In genomic region chr3:111850481-111850880, GRCh38 we compare ENCODE assay signal across 23 cellular contexts. TPM values are rescaled to one million over a fixed set of nuclear protein-coding genes. Genes with fewer than 3 reads are reported as not detected.
A peak's percentile ranks its signal among the peaks of the same experiment; 100 is the strongest.
DNase-seq lines count a peak whose midpoint lies in the region; TF ChIP-seq lines count a peak whose summit lies in the region.
"Had no signal": no experiment of that assay in that cellular context is flagged by ENCODE, and none has a peak within 500 bp of the region (broad histone marks: within the 10 kb centered on the region; RNA-seq: fewer than 3 reads in every experiment).

No MANE protein-coding gene starts in this region.

- peaks cover 19% of the 10 kb centered on the region for H3K27me3 Mint-ChIP-seq in activated T-helper 1 cell treated with anti-CD3 and anti-CD28 coated beads, Interleukin-12 subunit alpha, Interleukin-12 subunit beta, Interleukin-2, Interleukin-4 antibody, amounts not matched to agents 30 ng/mL and 10 ng/mL and 1 ng/mL, durations not matched to agents 14 hours and 24 hours and 36 hours (ENCODE audit: insufficient read depth)

- no peaks in the 10 kb centered on the region for H3K36me3 Mint-ChIP-seq in activated T-helper 1 cell treated with anti-CD3 and anti-CD28 coated beads, Interleukin-12 subunit alpha, Interleukin-12 subunit beta, Interleukin-2, Interleukin-4 antibody, amounts not matched to agents 30 ng/mL and 10 ng/mL and 1 ng/mL, durations not matched to agents 14 hours and 24 hours and 36 hours (ENCODE audit: low read depth)
- H3K36me3 Mint-ChIP-seq: neural progenitor cell had no signal

- intact Hi-C loops in activated T-helper 1 cell treated with anti-CD3 and anti-CD28 coated beads, Interleukin-12 subunit alpha, Interleukin-12 subunit beta, Interleukin-2, Interleukin-4 antibody, amounts not matched to agents 30 ng/mL and 10 ng/mL and 1 ng/mL, durations not matched to agents 14 hours and 24 hours and 36 hours (cut with micrococcal nuclease), result no loop called here

- H3K27ac Mint-ChIP-seq in activated T-helper 1 cell treated with anti-CD3 and anti-CD28 coated beads, Interleukin-12 subunit alpha, Interleukin-12 subunit beta, Interleukin-2, Interleukin-4 antibody, amounts not matched to agents 30 ng/mL and 10 ng/mL and 1 ng/mL, durations not matched to agents 14 hours and 24 hours and 36 hours, result no peak overlapping the region
- H3K27ac Mint-ChIP-seq: activated CD4-positive, alpha-beta T cell treated with anti-CD3 and anti-CD28 coated beads, Interleukin-2, amount 10 ng/mL, durations not matched to agents 24 days and 14 days; neural progenitor cell had no signal

- no peaks in the 10 kb centered on the region for H3K9me3 ChIP-seq in smooth muscle cell (replicated peaks; ENCODE audit: low read depth)
- H3K9me3 ChIP-seq: left ventricle myocardium inferior, mucosa of descending colon had no signal

- no peak overlapping the region for H3K4me3 Mint-ChIP-seq in activated T-helper 1 cell treated with anti-CD3 and anti-CD28 coated beads, Interleukin-12 subunit alpha, Interleukin-12 subunit beta, Interleukin-2, Interleukin-4 antibody, amounts not matched to agents 30 ng/mL and 10 ng/mL and 1 ng/mL, durations not matched to agents 14 hours and 24 hours and 36 hours
- H3K4me3 Mint-ChIP-seq: activated CD4-positive, alpha-beta T cell treated with anti-CD3 and anti-CD28 coated beads, Interleukin-2, amount 10 ng/mL, durations not matched to agents 24 days and 14 days; neural progenitor cell had no signal

- peaks cover 8% of the 10 kb centered on the region for H3K4me1 Mint-ChIP-seq in activated T-helper 1 cell treated with anti-CD3 and anti-CD28 coated beads, Interleukin-12 subunit alpha, Interleukin-12 subunit beta, Interleukin-2, Interleukin-4 antibody, amounts not matched to agents 30 ng/mL and 10 ng/mL and 1 ng/mL, durations not matched to agents 14 hours and 24 hours and 36 hours (ENCODE audit: low read depth)

- WGBS in smooth muscle cell (ENCODE audit: low lambda C conversion rate), result 74% methylated on average over 1 of the region's 1 CpG

- H3K27me3 ChIP-seq in smooth muscle cell (ENCODE audit: low read depth), result no peaks in the 10 kb centered on the region

- TF ChIP-seq CTCF in smooth muscle cell (IDR thresholded peaks at IDR 0.05; ENCODE audit: borderline replicate concordance, insufficient read depth, poor library complexity, severe bottlenecking), result no peak

- no peak overlapping the region for H2AFZ ChIP-seq in smooth muscle cell (ENCODE audit: low read depth)
- H2AFZ ChIP-seq: neural progenitor cell had no signal

- H3K4me3 ChIP-seq in smooth muscle cell, result no peak overlapping the region
- H3K4me3 ChIP-seq: left ventricle myocardium inferior, mucosa of descending colon, neural progenitor cell had no signal

- H3K79me2 ChIP-seq in smooth muscle cell (ENCODE audit: low read depth), result no peaks in the 10 kb centered on the region

- H3K9ac ChIP-seq in smooth muscle cell (ENCODE audit: low read depth), result no peak overlapping the region
- H3K9ac ChIP-seq: neural progenitor cell had no signal

- H3K27ac ChIP-seq in smooth muscle cell (ENCODE audit: low read depth), result peak overlapping the region; percentile 82
- H3K27ac ChIP-seq: 22Rv1, C4-2B, HL-60, neural progenitor cell had no signal

- peaks cover 18% of the 10 kb centered on the region for H3F3A ChIP-seq in smooth muscle cell (ENCODE audit: low read depth)

- no peaks in the 10 kb centered on the region for H4K20me1 ChIP-seq in smooth muscle cell (ENCODE audit: low read depth)

- H3K36me3 ChIP-seq in smooth muscle cell (ENCODE audit: low read depth), result no peaks in the 10 kb centered on the region
- H3K36me3 ChIP-seq: left ventricle myocardium inferior, neural progenitor cell had no signal

- no peak overlapping the region for H3K4me2 ChIP-seq in smooth muscle cell
- H3K4me2 ChIP-seq: neural progenitor cell had no signal

- H3K9me3 Mint-ChIP-seq in activated T-helper 1 cell treated with anti-CD3 and anti-CD28 coated beads, Interleukin-12 subunit alpha, Interleukin-12 subunit beta, Interleukin-2, Interleukin-4 antibody, amounts not matched to agents 30 ng/mL and 10 ng/mL and 1 ng/mL, durations not matched to agents 14 hours and 24 hours and 36 hours, result no peaks in the 10 kb centered on the region
- H3K9me3 Mint-ChIP-seq: activated CD4-positive, alpha-beta T cell treated with anti-CD3 and anti-CD28 coated beads, Interleukin-2, amount 10 ng/mL, durations not matched to agents 24 days and 14 days; neural progenitor cell had no signal

- peaks cover 16% of the 10 kb centered on the region for H3K4me1 ChIP-seq in smooth muscle cell (ENCODE audit: low read depth)
- H3K4me1 ChIP-seq: neural progenitor cell had no signal

- peak; percentile 35 for DNase-seq in DMS 273 (lab: John Stamatoyannopoulos, UW; ENCODE audit: unreplicated experiment)
- DNase-seq in DMS 273 treated with DMSO at 0.1 percent for 48 hours (lab: John Stamatoyannopoulos, UW), result no peak
- peak; percentile 27 for DNase-seq in amniotic epithelial cell (ENCODE audit: low read depth)
- peak; percentile 89 for DNase-seq in fibroblast of peridontal ligament (ENCODE audit: extremely low read depth)
- DNase-seq in smooth muscle cell (lab: John Stamatoyannopoulos, UW; ENCODE audit: unreplicated experiment), result no peak
- DNase-seq in activated T-helper 1 cell treated with anti-CD3 and anti-CD28 coated beads, Interleukin-12 subunit alpha, Interleukin-12 subunit beta, Interleukin-2, Interleukin-4 antibody, amounts not matched to agents 30 ng/mL and 10 ng/mL and 1 ng/mL, durations not matched to agents 14 hours and 24 hours and 36 hours (ENCODE audit: low spot score), result no peak
- DNase-seq in activated CD4-positive, alpha-beta T cell treated with anti-CD3 and anti-CD28 coated beads for 48 hours, result no peak
- no peak for DNase-seq in T-helper 1 cell
- DNase-seq: activated CD4-positive, alpha-beta T cell treated with anti-CD3 and anti-CD28 coated beads, Interleukin-2, amount 10 ng/mL, durations not matched to agents 24 days and 14 days; activated CD8-positive, alpha-beta memory T cell treated with anti-CD3 and anti-CD28 coated beads, Interleukin-2, amount 50 U/mL, for 48 hours; activated gamma-delta T cell; amniotic stem cell; DMS153; glutamatergic neuron; left ventricle myocardium inferior; mucosa of descending colon; NCI-H1930; NCI-H510A; RPMI8226 had no signal

RNA-seq across cellular contexts. Expression of gene PHLDB2, which starts 8.6 kb away (rescaled TPM):
- 79.7 and 93.3 TPM in 2 replicates for total RNA-seq in smooth muscle cell
- polyA plus RNA-seq in smooth muscle cell, result 40.5 and 45.4 TPM in 2 replicates
- total RNA-seq in activated T-helper 1 cell treated with anti-CD3 and anti-CD28 coated beads, Interleukin-12 subunit alpha, Interleukin-12 subunit beta, Interleukin-2, Interleukin-4 antibody, amounts not matched to agents 30 ng/mL and 10 ng/mL and 1 ng/mL, durations not matched to agents 14 hours and 24 hours and 36 hours, result 0.61 and 0.75 TPM in 2 replicates

Comparison
In these comparisons a context has a peak if more than half of its experiments do, and no peak if none do; other contexts are left out.
1. DNase-seq: peak in DMS 273 (single experiment), amniotic epithelial cell (single experiment) and fibroblast of peridontal ligament (single experiment); none in DMS 273 treated with DMSO at 0.1 percent for 48 hours (single experiment), smooth muscle cell (single experiment), activated T-helper 1 cell treated with anti-CD3 and anti-CD28 coated beads, Interleukin-12 subunit alpha, Interleukin-12 subunit beta, Interleukin-2, Interleukin-4 antibody, amounts not matched to agents 30 ng/mL and 10 ng/mL and 1 ng/mL, durations not matched to agents 14 hours and 24 hours and 36 hours (single experiment), activated CD4-positive, alpha-beta T cell treated with anti-CD3 and anti-CD28 coated beads for 48 hours (single experiment) and T-helper 1 cell (0 of 5).
2. RNA of gene PHLDB2, which starts 8.6 kb away (total RNA-seq): 79.7 to 93.3 TPM in smooth muscle cell; 0.61 to 0.75 TPM in activated T-helper 1 cell treated with anti-CD3 and anti-CD28 coated beads, Interleukin-12 subunit alpha, Interleukin-12 subunit beta, Interleukin-2, Interleukin-4 antibody, amounts not matched to agents 30 ng/mL and 10 ng/mL and 1 ng/mL, durations not matched to agents 14 hours and 24 hours and 36 hours; every median in the first group is over 10 times any median in the second.